8 cellular contexts compared by ENCODE assay signal in the genomic region with DNA sequence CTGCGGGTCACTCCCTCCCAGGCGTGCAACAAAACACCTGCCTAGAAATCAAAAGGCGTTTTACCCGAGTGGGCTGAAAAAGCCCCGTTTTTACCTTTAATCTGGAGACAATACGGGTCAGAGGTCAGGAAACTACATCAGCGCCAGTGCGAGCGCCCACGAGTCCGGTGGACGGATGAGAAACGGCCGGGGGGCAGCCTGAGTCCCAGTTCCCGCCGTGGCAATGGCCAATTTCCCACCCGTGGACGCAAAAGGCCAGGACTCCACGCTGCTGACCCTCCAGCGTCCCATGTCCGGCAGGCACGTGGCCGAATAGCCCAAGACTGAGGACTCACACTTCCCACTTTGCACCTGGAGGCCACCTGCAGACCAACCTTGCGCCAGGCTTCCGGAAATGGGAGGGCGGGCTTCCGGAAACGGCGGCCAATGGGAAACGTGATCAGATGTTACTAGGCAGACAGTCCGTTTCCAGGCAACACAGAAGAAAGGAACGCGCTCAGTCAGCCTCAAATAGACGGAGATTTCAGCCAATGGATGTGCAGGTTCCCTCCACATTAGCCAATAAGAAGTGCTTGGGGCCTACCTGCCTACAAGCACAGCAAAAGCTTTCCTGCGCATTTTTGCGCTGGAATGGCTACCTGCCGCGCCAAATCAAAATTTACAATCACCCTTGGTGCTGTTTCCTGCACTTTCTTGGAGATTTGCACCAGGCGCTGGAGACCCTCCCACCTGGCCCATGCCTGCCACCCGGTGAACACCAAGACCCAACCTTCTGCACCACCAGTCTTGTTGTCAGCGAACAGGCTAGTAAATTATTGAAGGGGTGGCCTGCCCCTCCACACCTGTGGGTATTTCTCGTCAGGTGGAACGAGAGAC. TPM values are rescaled to one million over a fixed set of nuclear protein-coding genes. Genes with fewer than 3 reads are reported as not detected.
DNase-seq lines count a peak whose midpoint lies in the region; ATAC-seq and TF ChIP-seq lines count a peak whose summit lies in the region.

No MANE protein-coding gene starts in this region.

- no peaks in the 10 kb centered on the region for H3K27me3 Mint-ChIP-seq in T-helper 17 cell

- H3K9me3 ChIP-seq in T-helper 17 cell (ENCODE audit: control insufficient read depth, low read length, poor library complexity, severe bottlenecking) (peaks cover 5% of the 10 kb centered on the region), hepatocyte (ENCODE audit: low read depth) (no peaks in the 10 kb centered on the region), uterus (no peaks in the 10 kb centered on the region)

- peak overlapping the region; percentile 62 for H3K27ac ChIP-seq in 22Rv1
- peak overlapping the region; percentile 34 for H3K27ac ChIP-seq in hepatocyte
- H3K27ac ChIP-seq in uterus: peak overlapping the region; percentile 19 to 23

- ATAC-seq in T-helper 17 cell: peak; percentile 99

- peak overlapping the region; percentile 10 for H3K27ac Mint-ChIP-seq in T-helper 17 cell

- no peaks in the 10 kb centered on the region for H4K20me1 ChIP-seq in hepatocyte (ENCODE audit: insufficient read depth, poor library complexity, severe bottlenecking)

- peak overlapping the region; percentile 95 for H3K4me3 ChIP-seq in astrocyte of the spinal cord (ENCODE audit: low read depth, low read length)
- peak overlapping the region; percentile 37 for H3K4me3 ChIP-seq in hepatocyte
- H3K4me3 ChIP-seq in uterus: peak overlapping the region; percentile 60 to 85

- H3K27me3 ChIP-seq in hepatocyte (no peaks in the 10 kb centered on the region), uterus (no peaks in the 10 kb centered on the region)

- peaks cover 26% of the 10 kb centered on the region for H3K79me2 ChIP-seq in hepatocyte

- no peaks in the 10 kb centered on the region for H3K36me3 ChIP-seq in hepatocyte (replicated peaks; ENCODE audit: insufficient read depth, low read depth)
- H3K36me3 ChIP-seq in uterus: no peaks in the 10 kb centered on the region

- peak overlapping the region; percentile 79 for H3K4me2 ChIP-seq in hepatocyte

- H3K4me3 Mint-ChIP-seq in T-helper 17 cell: peak overlapping the region; percentile 63

- no peaks in the 10 kb centered on the region for H3K9me2 ChIP-seq in hepatocyte (replicated peaks; ENCODE audit: insufficient read depth)

- intact Hi-C loops in uterus (cut with DNase I; ENCODE audit: low total_unique reads): no loop called here

- peaks cover 4% of the 10 kb centered on the region for H3K4me1 ChIP-seq in hepatocyte (ENCODE audit: insufficient read depth)
- no peaks in the 10 kb centered on the region for H3K4me1 ChIP-seq in uterus

- no peaks in the 10 kb centered on the region for H3K4me1 Mint-ChIP-seq in T-helper 17 cell

- DNase-seq in KG1 (lab: John Stamatoyannopoulos, UW): peak; percentile 85
- peak; percentile 39 to 64 (median 52) for DNase-seq in T-helper 17 cell
- DNase-seq in astrocyte of the spinal cord (ENCODE audit: low read depth, low spot score): peak; percentile 95
- DNase-seq in hepatocyte (ENCODE audit: low spot score): peak; percentile 95
- peak; percentile 94 for DNase-seq in putamen (ENCODE audit: low spot score)
- peak; percentile 81 to 89 for DNase-seq in uterus

- TF ChIP-seq POLR2A in GM18526 (IDR thresholded peaks at IDR 0.05; ENCODE audit: extremely low read depth, insufficient read length) (peak; percentile 35), uterus (IDR thresholded peaks at IDR 0.05) (no peak)

- peak overlapping the region; percentile 70 for H2AFZ ChIP-seq in hepatocyte

- in situ Hi-C loops in astrocyte of the spinal cord (cut with HindIII; ENCODE audit: low sequenced_read_pairs): no loop called here

- TF ChIP-seq CTCF in 22Rv1 (IDR thresholded peaks at IDR 0.05) (no peak; the same call in 1 of the 2 replicates), astrocyte of the spinal cord (IDR thresholded peaks at IDR 0.05; ENCODE audit: low read depth, low read length) (no peak), hepatocyte (IDR thresholded peaks at IDR 0.05; ENCODE audit: poor library complexity) (no peak), uterus (IDR thresholded peaks at IDR 0.05) (peak in 2 of 4 experiments; percentile 20 to 30)

- peaks cover 4% of the 10 kb centered on the region for H3K36me3 Mint-ChIP-seq in T-helper 17 cell (ENCODE audit: low read depth)

- 1% methylated on average over 43 of the region's 43 CpGs for WGBS in hepatocyte (ENCODE audit: low lambda C conversion rate, missing lambda C conversion rate)

RNA-seq across cellular contexts. Expression of a gene that starts 47.4 kb away (rescaled TPM):
- total RNA-seq in T-helper 17 cell (1 to 10 TPM; 3.5 to 4.7 TPM), hepatocyte (6.7 and 7.0 TPM in 2 replicates), uterus (10 to 100 TPM in 2 of 4 donors, 1 to 10 TPM in 2; 3.3 to 28.7 (median 9.0) TPM)
- 6.0 and 6.1 TPM in 2 replicates for polyA plus RNA-seq in hepatocyte

Comparison
In these comparisons a context has a peak if more than half of its experiments do, and no peak if none do; other contexts are left out.
1. Peak in every context shown above with its lines: DNase-seq, ATAC-seq, H3K4me3 ChIP-seq and H3K27ac ChIP-seq.
2. H3K4me3 ChIP-seq: peak in every context shown above with its lines; median percentile 95 in astrocyte of the spinal cord; 72 in uterus; 37 in hepatocyte.